Comparison of ENCODE assay signal across 1 cellular context in the genomic region with DNA sequence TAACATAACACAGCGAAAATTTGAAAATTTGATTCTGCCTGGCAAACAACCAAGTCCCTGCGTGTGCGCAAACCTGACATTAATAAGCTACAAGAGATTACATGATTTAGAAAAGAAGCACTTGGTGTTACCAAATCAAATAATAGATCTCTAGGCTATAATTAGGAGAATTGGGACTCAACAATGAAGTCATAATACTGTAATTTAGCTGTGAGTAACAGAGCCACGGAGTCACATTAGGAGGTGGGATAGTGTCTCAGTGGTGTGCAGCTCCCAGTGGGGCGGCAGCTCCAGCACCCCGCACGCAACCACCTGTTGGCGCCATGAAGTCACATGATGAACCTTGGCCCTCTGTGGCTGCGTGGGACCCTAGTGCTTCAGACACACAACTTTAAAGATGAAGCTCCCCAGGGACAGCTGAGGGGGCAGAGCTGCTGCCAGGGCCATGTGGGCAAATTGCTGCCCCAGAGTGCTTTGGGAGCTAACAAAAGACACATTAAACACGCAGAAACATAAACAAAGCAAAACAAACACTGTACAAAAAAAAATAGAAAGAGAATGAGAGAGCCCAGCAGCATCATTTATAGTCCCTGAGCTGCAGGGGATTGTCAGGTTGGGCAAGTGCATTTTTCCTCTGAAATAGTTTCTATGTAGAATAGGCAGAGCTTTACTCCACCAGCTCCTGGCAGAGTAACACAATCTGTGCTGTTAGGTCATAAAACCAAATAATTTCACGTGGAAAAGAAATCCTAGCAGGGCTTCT.
TF ChIP-seq lines count a peak whose summit lies in the region.

No MANE protein-coding gene starts in this region.

TF ChIP-seq in HEK293T, 16 proteins besides CTCF, POLR2A, EP300 and RAD21:
- TF ChIP-seq NFRKB (IDR thresholded peaks at IDR 0.05): no peak
- TF ChIP-seq L3MBTL2 (conservative IDR thresholded peaks at IDR 0.05): peak; percentile 54; the same call in 1 of the 2 replicates
- TF ChIP-seq ZNF384 (IDR thresholded peaks at IDR 0.05): peak; percentile 78
- no peak for TF ChIP-seq FOXK2 (IDR thresholded peaks at IDR 0.05)
- TF ChIP-seq ARNT (IDR thresholded peaks at IDR 0.05): peak; percentile 86
- TF ChIP-seq CTBP1 (IDR thresholded peaks at IDR 0.05; ENCODE audit: borderline replicate concordance): 0 out of 2 replicates have a peak, but pooled peaks have one; percentile 14
